ENCODE assay signal across 12 cellular contexts in genomic region chr10:47409171-47409865, GRCh38.
"Had no signal": no experiment of that assay in that cellular context is flagged by ENCODE, and none has a peak within 500 bp of the region (broad histone marks: within the 10 kb centered on the region; RNA-seq: fewer than 3 reads in every experiment).

No MANE protein-coding gene starts in this region.

- H3K9me3 Mint-ChIP-seq: activated naive CD8-positive, alpha-beta T cell treated with anti-CD3 and anti-CD28 coated beads for 36 hours; activated T-cell treated with anti-CD3 and anti-CD28 coated beads, Interleukin-2, amount 50 U/mL, for 24 hours; neural progenitor cell; T-helper 1 cell treated with Interleukin-12 subunit alpha and Interleukin-12 subunit beta and Interleukin-4 antibody, amounts not matched to agents 30 μg/mL and 1 μg/mL, for 36 hours had no signal

- H3K36me3 Mint-ChIP-seq: activated naive CD8-positive, alpha-beta T cell treated with anti-CD3 and anti-CD28 coated beads for 36 hours; neural progenitor cell had no signal

- H3K27ac Mint-ChIP-seq: activated naive CD8-positive, alpha-beta T cell treated with anti-CD3 and anti-CD28 coated beads for 36 hours; activated T-cell treated with anti-CD3 and anti-CD28 coated beads, Interleukin-2, amount 50 U/mL, for 24 hours; neural progenitor cell; T-helper 1 cell treated with Interleukin-12 subunit alpha and Interleukin-12 subunit beta and Interleukin-4 antibody, amounts not matched to agents 30 μg/mL and 1 μg/mL, for 36 hours had no signal

- H3K4me1 Mint-ChIP-seq: activated naive CD8-positive, alpha-beta T cell treated with anti-CD3 and anti-CD28 coated beads for 36 hours had no signal

- H3K4me3 Mint-ChIP-seq: activated naive CD8-positive, alpha-beta T cell treated with anti-CD3 and anti-CD28 coated beads for 36 hours; activated T-cell treated with anti-CD3 and anti-CD28 coated beads, Interleukin-2, amount 50 U/mL, for 24 hours; neural progenitor cell; T-helper 1 cell treated with Interleukin-12 subunit alpha and Interleukin-12 subunit beta and Interleukin-4 antibody, amounts not matched to agents 30 μg/mL and 1 μg/mL, for 36 hours had no signal

- H3K27me3 Mint-ChIP-seq: activated naive CD8-positive, alpha-beta T cell treated with anti-CD3 and anti-CD28 coated beads for 36 hours; activated T-cell treated with anti-CD3 and anti-CD28 coated beads, Interleukin-2, amount 50 U/mL, for 24 hours had no signal

- DNase-seq: activated CD4-positive, CD25-positive, alpha-beta regulatory T cell; activated gamma-delta T cell treated with Interleukin-2 at 50 U/mL for 16 hours; activated naive CD8-positive, alpha-beta T cell treated with anti-CD3 and anti-CD28 coated beads for 36 hours; activated T-cell treated with anti-CD3 and anti-CD28 coated beads, Interleukin-2, amount 50 U/mL, for 24 hours; brain microvascular endothelial cell; dorsolateral prefrontal cortex; mesenchymal stem cell; small intestine; substantia nigra; transverse colon had no signal
